16 cellular contexts compared by ENCODE assay signal in genomic region chr11:75288846-75289760, GRCh38. TPM values are rescaled to one million over a fixed set of nuclear protein-coding genes. Genes with fewer than 3 reads are reported as not detected.
DNase-seq lines count a peak whose midpoint lies in the region; ATAC-seq and TF ChIP-seq lines count a peak whose summit lies in the region.
"Had no signal": no experiment of that assay in that cellular context is flagged by ENCODE, and none has a peak within 500 bp of the region (broad histone marks: within the 10 kb centered on the region; RNA-seq: fewer than 3 reads in every experiment).

No MANE protein-coding gene starts in this region.

- TF ChIP-seq CTCF in foreskin fibroblast (IDR thresholded peaks at IDR 0.05; ENCODE audit: low read depth, low read length) (no peak), MCF 10A (IDR thresholded peaks at IDR 0.05; ENCODE audit: unreplicated experiment) (no peak)

- CTCF ChIA-PET in MCF 10A (lab: Yijun Ruan, JAX): interaction anchor here (0.9 to 21.4 kb wide), 4 partner anchors 9 to 96 kb away, joined by 3 to 453 read pairs (median 18); no protein-coding TSS in a partner anchor

- POLR2A ChIA-PET in MCF 10A (lab: Yijun Ruan, JAX): interaction anchor here (1.1 kb wide), 1 partner anchor 13 kb away, joined by 3 read pairs; no protein-coding TSS in a partner anchor

- no peak overlapping the region for H3K27ac Mint-ChIP-seq in MCF 10A (ENCODE audit: low read depth, unreplicated experiment)

- no peak overlapping the region for H3K4me3 ChIP-seq in foreskin fibroblast (ENCODE audit: low read depth in 1 of 2, low read length in 2 of 2)
- H3K4me3 ChIP-seq: pancreas had no signal

- H3K27me3 Mint-ChIP-seq in MCF 10A (ENCODE audit: insufficient read depth, unreplicated experiment): no peaks in the 10 kb centered on the region
- H3K27me3 Mint-ChIP-seq: CD8-positive, alpha-beta memory T cell had no signal

- no peak overlapping the region for H3K4me3 Mint-ChIP-seq in MCF 10A (ENCODE audit: unreplicated experiment)
- H3K4me3 Mint-ChIP-seq: CD8-positive, alpha-beta memory T cell had no signal

- intact Hi-C loops in sciatic nerve (cut with DNase I) (no loop called here), MCF 10A (cut with micrococcal nuclease) (no loop called here)

- ATAC-seq in sciatic nerve: peak; percentile 73
- ATAC-seq: pancreas had no signal

- no TSS peak for BruUV-seq in MCF 10A (replicated peaks; lab: Mats Ljungman, UMichigan)

- peak; percentile 8 for DNase-seq in EH (ENCODE audit: low read depth)
- DNase-seq in amniotic epithelial cell (ENCODE audit: low read depth): peak; percentile 45
- DNase-seq in foreskin fibroblast: peak; percentile 41 to 51
- no peak for DNase-seq in sciatic nerve (ENCODE audit: low spot score)
- DNase-seq in DMS79 treated with DMSO at 0.1 percent for 48 hours (lab: John Stamatoyannopoulos, UW): no peak
- no peak for DNase-seq in MCF 10A (ENCODE audit: unreplicated experiment)
- no peak for DNase-seq in A172 (ENCODE audit: low spot score)
- DNase-seq: activated CD4-positive, alpha-beta T cell treated with anti-CD3 and anti-CD28 coated beads, Interleukin-2, amount 50 U/mL, for 1 hour; activated naive CD4-positive, alpha-beta T cell treated with Interleukin-2 at 50 U/mL for 16 hours; CD8-positive, alpha-beta memory T cell; NCI-H146; NCI-H226; pancreas; small intestine had no signal

- no peaks in the 10 kb centered on the region for H3K9me3 Mint-ChIP-seq in MCF 10A (ENCODE audit: unreplicated experiment)
- H3K9me3 Mint-ChIP-seq: CD8-positive, alpha-beta memory T cell had no signal

- no peaks in the 10 kb centered on the region for H3K36me3 Mint-ChIP-seq in MCF 10A (ENCODE audit: insufficient read depth, unreplicated experiment)

- H3K4me1 Mint-ChIP-seq in MCF 10A (ENCODE audit: insufficient read depth, unreplicated experiment): no peaks in the 10 kb centered on the region

RNA-seq across cellular contexts. Expression of gene TPBGL, which starts 48.5 kb away (rescaled TPM):
- total RNA-seq in sciatic nerve (0.31 TPM), MCF 10A (2022) (not detected in 2 replicates)
- total RNA-seq in A172 (2014; rRNA removed; shearing (Covaris generic)): not detected in 2 replicates
- total RNA-seq: fibroblast of villous mesenchyme, RPMI7951 had no signal

Comparison
In these comparisons a context has a peak if more than half of its experiments do, and no peak if none do; other contexts are left out.
1. DNase-seq: peak in EH (single experiment), amniotic epithelial cell (single experiment) and foreskin fibroblast (2 of 2); none in sciatic nerve (single experiment), DMS79 treated with DMSO at 0.1 percent for 48 hours (single experiment), MCF 10A (single experiment) and A172 (single experiment).